17 cellular contexts compared by ENCODE assay signal in the genomic region with DNA sequence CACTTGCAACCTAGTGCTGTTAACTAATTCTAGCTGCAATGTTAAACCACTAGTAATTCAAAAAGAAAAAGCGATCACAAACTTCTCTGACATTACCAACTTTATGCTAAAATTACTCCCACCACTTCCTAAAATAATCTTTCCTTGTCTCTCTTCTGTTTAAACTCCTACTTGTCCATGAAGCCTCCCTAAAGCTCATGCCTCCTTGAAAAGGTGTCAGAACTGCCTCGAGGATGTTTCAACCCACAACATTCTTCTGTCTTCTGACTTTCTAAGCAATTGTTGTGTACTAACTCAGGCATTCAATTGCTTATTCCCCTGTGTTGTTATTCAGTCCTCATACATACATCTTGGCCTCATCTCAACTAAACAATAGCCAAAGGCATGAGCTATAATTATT. TPM values are rescaled to one million over a fixed set of nuclear protein-coding genes. Genes with fewer than 3 reads are reported as not detected.
DNase-seq lines count a peak whose midpoint lies in the region; ATAC-seq and TF ChIP-seq lines count a peak whose summit lies in the region.
"Had no signal": no experiment of that assay in that cellular context is flagged by ENCODE, and none has a peak within 500 bp of the region (broad histone marks: within the 10 kb centered on the region; RNA-seq: fewer than 3 reads in every experiment).

No MANE protein-coding gene starts in this region.

- H3K4me1 ChIP-seq in HUES48 (ENCODE audit: control insufficient read depth, insufficient read depth, low read length), result peaks cover 68% of the 10 kb centered on the region
- peaks cover 62% of the 10 kb centered on the region for H3K4me1 ChIP-seq in lower lobe of right lung

- ATAC-seq in lower lobe of right lung, result no peak

- H3K27ac ChIP-seq in HUES48 (ENCODE audit: low read depth, low read length) (peak overlapping the region; percentile 59), lower lobe of right lung (no peak overlapping the region)
- H3K27ac ChIP-seq: 22Rv1, epithelial cell of prostate had no signal

- H3K4me3 ChIP-seq in HUES48 (ENCODE audit: low read depth, low read length) (peak overlapping the region; percentile 22), lower lobe of right lung (no peak overlapping the region)
- H3K4me3 ChIP-seq: lung, thyroid gland had no signal

- peaks cover 67% of the 10 kb centered on the region for H3K4me1 Mint-ChIP-seq in T-helper 1 cell treated with Interleukin-12 subunit alpha and Interleukin-12 subunit beta and Interleukin-4 antibody, amounts not matched to agents 30 μg/mL and 1 μg/mL, for 36 hours (ENCODE audit: low read depth)
- peaks cover 48% of the 10 kb centered on the region for H3K4me1 Mint-ChIP-seq in nephron

- H3K9me3 Mint-ChIP-seq in T-helper 1 cell treated with Interleukin-12 subunit alpha and Interleukin-12 subunit beta and Interleukin-4 antibody, amounts not matched to agents 30 μg/mL and 1 μg/mL, for 36 hours, result no peaks in the 10 kb centered on the region
- H3K9me3 Mint-ChIP-seq in nephron, result no peaks in the 10 kb centered on the region

- intact Hi-C loops in lower lobe of right lung (cut with DNase I), result no loop called here

- peak overlapping the region; percentile 48 for H3K4me3 Mint-ChIP-seq in T-helper 1 cell treated with Interleukin-12 subunit alpha and Interleukin-12 subunit beta and Interleukin-4 antibody, amounts not matched to agents 30 μg/mL and 1 μg/mL, for 36 hours
- H3K4me3 Mint-ChIP-seq in nephron, result no peak overlapping the region

- H3K27me3 ChIP-seq in HUES48 (ENCODE audit: control insufficient read depth, insufficient read depth, low read length) (no peaks in the 10 kb centered on the region), lower lobe of right lung (ENCODE audit: low read depth) (no peaks in the 10 kb centered on the region)
- H3K27me3 ChIP-seq: thyroid gland had no signal

- H3K36me3 ChIP-seq in HUES48 (ENCODE audit: control insufficient read depth, insufficient read depth, low read length) (no peaks in the 10 kb centered on the region), lower lobe of right lung (no peaks in the 10 kb centered on the region)
- H3K36me3 ChIP-seq: thyroid gland had no signal

- no peak for DNase-seq in T-helper 1 cell
- DNase-seq in amniotic epithelial cell (ENCODE audit: low read depth), result peak; percentile 48
- DNase-seq in NCI-H82 (lab: John Stamatoyannopoulos, UW), result no peak
- no peak for DNase-seq in lower lobe of right lung
- DNase-seq in NCI-H1105 treated with DMSO at 0.1 percent for 48 hours (lab: John Stamatoyannopoulos, UW), result no peak
- DNase-seq: activated CD4-positive, alpha-beta T cell treated with anti-CD3 and anti-CD28 coated beads for 1 hour; hippocampal formation; KG1; NCI-H2081; small intestine; thyroid gland had no signal

- H3K27ac Mint-ChIP-seq in T-helper 1 cell treated with Interleukin-12 subunit alpha and Interleukin-12 subunit beta and Interleukin-4 antibody, amounts not matched to agents 30 μg/mL and 1 μg/mL, for 36 hours, result peak overlapping the region; percentile 58
- peak overlapping the region; percentile 42 to 56 (median 47) for H3K27ac Mint-ChIP-seq in nephron

- peaks cover 9% of the 10 kb centered on the region for H3K36me3 Mint-ChIP-seq in T-helper 1 cell treated with Interleukin-12 subunit alpha and Interleukin-12 subunit beta and Interleukin-4 antibody, amounts not matched to agents 30 μg/mL and 1 μg/mL, for 36 hours (ENCODE audit: low read depth)
- no peaks in the 10 kb centered on the region for H3K36me3 Mint-ChIP-seq in nephron (ENCODE audit: low read depth)

- H3K9me3 ChIP-seq in HUES48 (ENCODE audit: control insufficient read depth, insufficient read depth, low read length) (no peaks in the 10 kb centered on the region), lower lobe of right lung (no peaks in the 10 kb centered on the region)
- H3K9me3 ChIP-seq: thyroid gland had no signal

- no peak overlapping the region for H3K9ac ChIP-seq in HUES48 (ENCODE audit: low read depth, low read length)

- TF ChIP-seq CTCF in nephron (IDR thresholded peaks at IDR 0.05; ENCODE audit: unreplicated experiment in 3 of 3), result no peak
- TF ChIP-seq CTCF in lower lobe of right lung (IDR thresholded peaks at IDR 0.05), result no peak

- H3K27me3 Mint-ChIP-seq in T-helper 1 cell treated with Interleukin-12 subunit alpha and Interleukin-12 subunit beta and Interleukin-4 antibody, amounts not matched to agents 30 μg/mL and 1 μg/mL, for 36 hours (ENCODE audit: low read depth), result no peaks in the 10 kb centered on the region
- H3K27me3 Mint-ChIP-seq in nephron (ENCODE audit: low read depth), result peaks cover 4% of the 10 kb centered on the region

RNA-seq across cellular contexts. Expression of gene GNPTAB, which starts 5.9 kb away (rescaled TPM):
- total RNA-seq in lower lobe of right lung, result 59.2 TPM

RNA-seq across cellular contexts. Expression of gene DRAM1, which starts 52.5 kb away (rescaled TPM):
- total RNA-seq in lower lobe of right lung, result 148 TPM
